ENCODE assay signal across 1 cellular context in genomic region chr11:120510406-120511115, GRCh38.
A peak's percentile ranks its signal among the peaks of the same experiment; 100 is the strongest.
TF ChIP-seq lines count a peak whose summit lies in the region.

No MANE protein-coding gene starts in this region.

TF ChIP-seq in GM12878, 131 proteins besides CTCF, POLR2A, EP300 and RAD21:
- TF ChIP-seq HDGF (IDR thresholded peaks at IDR 0.05) (0 out of 2 replicates have a peak, but pooled peaks have one; percentile 35), RELA (IDR thresholded peaks at IDR 0.05; ENCODE audit: borderline replicate concordance, partially characterized antibody) (peak; percentile 25), FOXM1 (IDR thresholded peaks at IDR 0.05; ENCODE audit: low read depth, low read length) (no peak), HCFC1 (IDR thresholded peaks at IDR 0.05; ENCODE audit: low read length) (no peak), MLLT1 (IDR thresholded peaks at IDR 0.05) (0 out of 2 replicates have a peak, but pooled peaks have one; percentile 28), IRF3 (IDR thresholded peaks at IDR 0.05) (0 out of 2 replicates have a peak, but pooled peaks have one; percentile 16)
